Comparison of ENCODE assay signal across 33 cellular contexts in the genomic region with DNA sequence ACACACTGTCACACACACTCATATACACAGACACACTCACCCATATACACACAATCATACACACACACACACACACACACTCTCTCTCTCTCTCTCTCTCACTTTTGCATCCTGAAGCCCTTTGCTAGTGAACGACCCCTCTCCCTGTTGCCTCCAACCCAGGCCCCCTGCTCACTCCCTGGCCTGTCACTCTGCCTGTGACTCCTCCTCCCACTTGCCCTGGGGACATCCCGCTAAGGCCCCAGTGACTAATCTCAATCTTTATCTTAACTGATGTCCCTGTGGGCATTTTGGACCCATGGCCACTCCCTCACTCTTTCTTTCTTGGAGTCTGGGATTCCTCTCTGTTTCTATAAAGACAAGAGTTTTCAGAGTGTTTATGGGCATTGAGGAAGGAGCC. TPM values are rescaled to one million over a fixed set of nuclear protein-coding genes. Genes with fewer than 3 reads are reported as not detected.
"Had no signal": no experiment of that assay in that cellular context is flagged by ENCODE, and none has a peak within 500 bp of the region (broad histone marks: within the 10 kb centered on the region; RNA-seq: fewer than 3 reads in every experiment).

No MANE protein-coding gene starts in this region.

- H3K4me1 Mint-ChIP-seq: activated naive CD4-positive, alpha-beta T cell treated with anti-CD3 and anti-CD28 coated beads, Interleukin-2, amount 10 ng/mL, durations not matched to agents 7 days and 5 days had no signal

- H3K27ac Mint-ChIP-seq: activated CD4-positive, alpha-beta memory T cell treated with anti-CD3 and anti-CD28 coated beads for 36 hours; activated naive CD4-positive, alpha-beta T cell treated with anti-CD3 and anti-CD28 coated beads, Interleukin-2, amount 10 ng/mL, durations not matched to agents 7 days and 5 days; activated naive CD8-positive, alpha-beta T cell treated with anti-CD3 and anti-CD28 coated beads, Interleukin-2, amount 10 ng/mL, durations not matched to agents 7 days and 5 days had no signal

- H3K9me3 ChIP-seq: ascending aorta, gastrocnemius medialis, pancreas, psoas muscle, suprapubic skin, tibial artery, upper lobe of right lung had no signal

- ATAC-seq: activated CD4-positive, CD25-positive, alpha-beta regulatory T cell treated with anti-CD3 and anti-CD28 coated beads, Interleukin-2, amount 50 U/mL, for 24 hours; gastrocnemius medialis; left cardiac atrium; left ventricle myocardium superior; pancreas; psoas muscle; upper lobe of right lung had no signal

- H3K36me3 Mint-ChIP-seq: activated CD4-positive, alpha-beta memory T cell treated with anti-CD3 and anti-CD28 coated beads for 36 hours; activated naive CD4-positive, alpha-beta T cell treated with anti-CD3 and anti-CD28 coated beads, Interleukin-2, amount 10 ng/mL, durations not matched to agents 7 days and 5 days; activated naive CD8-positive, alpha-beta T cell treated with anti-CD3 and anti-CD28 coated beads, Interleukin-2, amount 10 ng/mL, durations not matched to agents 7 days and 5 days had no signal

- H3K4me1 ChIP-seq: ascending aorta, psoas muscle, tibial artery, upper lobe of right lung had no signal

- DNase-seq: activated CD4-positive, alpha-beta memory T cell treated with anti-CD3 and anti-CD28 coated beads for 36 hours; activated CD4-positive, alpha-beta T cell treated with anti-CD3 and anti-CD28 coated beads for 48 hours; activated CD8-positive, alpha-beta memory T cell treated with anti-CD3 and anti-CD28 coated beads, Interleukin-2, amount 50 U/mL, for 4 hours; activated gamma-delta T cell; activated naive CD4-positive, alpha-beta T cell treated with anti-CD3 and anti-CD28 coated beads, Interleukin-2, amount 10 ng/mL, durations not matched to agents 7 days and 5 days; activated naive CD8-positive, alpha-beta T cell treated with anti-CD3 and anti-CD28 coated beads, Interleukin-2, amount 10 ng/mL, durations not matched to agents 7 days and 5 days; activated T-cell treated with anti-CD3 and anti-CD28 coated beads, Interleukin-2, amount 50 U/mL, for 1 hour; brain microvascular endothelial cell; dorsolateral prefrontal cortex; effector memory CD4-positive, alpha-beta T cell; erythroblast; gastrocnemius medialis; hippocampal formation; left cardiac atrium; left ventricle myocardium superior; nucleus accumbens; pancreas; psoas muscle; stimulated activated CD4-positive, alpha-beta T cell treated with anti-CD3 and anti-CD28 coated beads, Interleukin-1b, Interleukin-23, amount 100 ng/mL, for 48 hours; stimulated activated CD4-positive, alpha-beta T cell treated with anti-CD3 and anti-CD28 coated beads, Interleukin-4, amount 100 ng/mL, for 4 hours; stimulated activated CD8-positive, alpha-beta memory T cell treated with anti-CD3 and anti-CD28 coated beads, Interleukin-4, amount 100 ng/mL, for 48 hours; stimulated activated naive CD4-positive, alpha-beta T cell; T1000; tibial artery; upper lobe of right lung; WERI-Rb-1 had no signal

- H3K27me3 ChIP-seq: ascending aorta, pancreas had no signal

- H3K4me3 Mint-ChIP-seq: activated CD4-positive, alpha-beta memory T cell treated with anti-CD3 and anti-CD28 coated beads for 36 hours; activated naive CD4-positive, alpha-beta T cell treated with anti-CD3 and anti-CD28 coated beads, Interleukin-2, amount 10 ng/mL, durations not matched to agents 7 days and 5 days; activated naive CD8-positive, alpha-beta T cell treated with anti-CD3 and anti-CD28 coated beads, Interleukin-2, amount 10 ng/mL, durations not matched to agents 7 days and 5 days had no signal

- H3K4me3 ChIP-seq: ascending aorta, coronary artery, dorsolateral prefrontal cortex, gastrocnemius medialis, pancreas, psoas muscle, smooth muscle cell, suprapubic skin, tibial artery, upper lobe of right lung had no signal

- H3K9me3 Mint-ChIP-seq: activated naive CD4-positive, alpha-beta T cell treated with anti-CD3 and anti-CD28 coated beads, Interleukin-2, amount 10 ng/mL, durations not matched to agents 7 days and 5 days; activated naive CD8-positive, alpha-beta T cell treated with anti-CD3 and anti-CD28 coated beads, Interleukin-2, amount 10 ng/mL, durations not matched to agents 7 days and 5 days had no signal

- H3K36me3 ChIP-seq: ascending aorta, brain microvascular endothelial cell, gastrocnemius medialis, pancreas, suprapubic skin, tibial artery, upper lobe of right lung, WERI-Rb-1 had no signal

RNA-seq across cellular contexts. Expression of a gene that starts 10.9 kb away (rescaled TPM):
- total RNA-seq: activated CD4-positive, alpha-beta memory T cell treated with anti-CD3 and anti-CD28 coated beads for 36 hours; activated CD8-positive, alpha-beta memory T cell treated with anti-CD3 and anti-CD28 coated beads for 36 hours; activated naive CD8-positive, alpha-beta T cell treated with anti-CD3 and anti-CD28 coated beads, Interleukin-2, amount 10 ng/mL, durations not matched to agents 7 days and 5 days; lung microvascular endothelial cell; suprapubic skin; upper lobe of right lung had no signal
